In the genomic region with DNA sequence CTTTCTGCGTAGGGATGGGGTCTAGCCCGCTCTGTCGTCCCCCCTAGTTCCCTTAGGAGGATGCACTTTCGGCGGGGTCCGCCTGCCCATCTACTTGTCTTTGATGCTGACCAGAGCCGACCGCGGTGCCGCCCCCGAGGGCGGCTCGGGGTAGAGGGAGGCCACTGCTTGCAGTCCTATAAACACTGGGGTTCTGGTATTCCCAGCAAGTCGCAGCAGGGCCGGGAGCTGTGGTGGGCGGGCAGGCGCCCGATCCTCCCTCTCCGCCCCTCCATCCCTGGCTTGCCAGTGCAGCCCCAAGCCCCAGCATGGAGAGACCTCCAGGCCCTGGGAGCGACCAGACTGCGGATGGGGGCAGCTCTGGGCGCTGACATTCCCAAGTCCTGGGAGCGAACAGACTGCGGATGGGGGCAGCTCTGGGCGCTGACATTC, we compare ENCODE assay signal across 8 cellular contexts. TPM values are rescaled to one million over a fixed set of nuclear protein-coding genes. Genes with fewer than 3 reads are reported as not detected.
A peak's percentile ranks its signal among the peaks of the same experiment; 100 is the strongest.
DNase-seq lines count a peak whose midpoint lies in the region; ATAC-seq and TF ChIP-seq lines count a peak whose summit lies in the region.

No MANE protein-coding gene starts in this region.

- TF ChIP-seq POLR2A in ovary (IDR thresholded peaks at IDR 0.05): no peak

- H3K9me2 ChIP-seq in PC-9 (ENCODE audit: insufficient read depth): no peaks in the 10 kb centered on the region

- H3K27me3 ChIP-seq in PC-9 (ENCODE audit: insufficient read depth, low read depth) (no peaks in the 10 kb centered on the region), ovary (no peaks in the 10 kb centered on the region)

- H3K4me1 ChIP-seq in PC-9 (replicated peaks; ENCODE audit: insufficient read depth) (peaks cover 63% of the 10 kb centered on the region), ovary (ENCODE audit: insufficient read depth) (peaks cover 12% of the 10 kb centered on the region)

- H3K79me2 ChIP-seq in PC-9 (ENCODE audit: low read depth): peaks cover 62% of the 10 kb centered on the region

- H3F3A ChIP-seq in PC-9 (ENCODE audit: insufficient read depth, low read depth): peaks cover 27% of the 10 kb centered on the region

- H3K27ac ChIP-seq in PC-9 (peak overlapping the region; percentile 51), ovary (peak overlapping the region in 1 of 2 donors; percentile 66)

- POLR2A ChIA-PET in PC-9 (lab: Charles Lee; ENCODE audit: unreplicated experiment): interaction anchor here (0.6 to 1.0 kb wide), 3 partner anchors 10 to 538 kb away, joined by 3 to 10 read pairs (median 7); no protein-coding TSS in a partner anchor

- intact Hi-C loops in PC-9 (cut with micrococcal nuclease; ENCODE audit: unreplicated experiment): no loop called here
- intact Hi-C loops in ovary (cut with DNase I): no loop called here

- ATAC-seq in GM18498 (IDR thresholded peaks at IDR 0.05; ENCODE audit: unreplicated experiment) (no peak), GM19467 (IDR thresholded peaks at IDR 0.05; ENCODE audit: unreplicated experiment) (no peak), GM21619 (IDR thresholded peaks at IDR 0.05; ENCODE audit: unreplicated experiment) (no peak), GM19455 (IDR thresholded peaks at IDR 0.05; ENCODE audit: unreplicated experiment) (no peak)

- TF ChIP-seq CTCF in PC-9 (conservative IDR thresholded peaks at IDR 0.05) (no peak), epithelial cell of proximal tubule (conservative IDR thresholded peaks at IDR 0.05; ENCODE audit: low read depth, low read length) (no peak), ovary (IDR thresholded peaks at IDR 0.05) (no peak)

- CTCF ChIA-PET in PC-9 (lab: Charles Lee): interaction anchor here (0.6 kb wide), 1 partner anchor 10 kb away, joined by 4 read pairs; no protein-coding TSS in a partner anchor

- 0 to 5% (median 5%) methylated on average over 21 to 25 of the region's 25 CpGs for whole genome bisulfite sequencing in ovary, 3 donors

- peak overlapping the region; percentile 82 for H3K4me2 ChIP-seq in PC-9

- H3K36me3 ChIP-seq in PC-9 (ENCODE audit: low read depth) (peaks cover 32% of the 10 kb centered on the region), ovary (no peaks in the 10 kb centered on the region)

- H4K20me1 ChIP-seq in PC-9 (ENCODE audit: insufficient read depth): no peaks in the 10 kb centered on the region; the same call in 1 of the 2 replicates

- no peak for TF ChIP-seq EP300 in ovary (IDR thresholded peaks at IDR 0.05)

- H3K4me3 ChIP-seq in GM08714 (ENCODE audit: low read length): peak overlapping the region; percentile 73
- peak overlapping the region; percentile 71 for H3K4me3 ChIP-seq in PC-9
- peak overlapping the region; percentile 96 for H3K4me3 ChIP-seq in epithelial cell of proximal tubule (ENCODE audit: low read depth, low read length)
- H3K4me3 ChIP-seq in ovary: peak overlapping the region; percentile 94

- H2AFZ ChIP-seq in PC-9: no peak overlapping the region

- DNase-seq in PC-9: no peak
- DNase-seq in epithelial cell of proximal tubule (ENCODE audit: low read depth): no peak
- DNase-seq in ovary: no peak

- BruUV-seq in PC-9 (replicated peaks; lab: Mats Ljungman, UMichigan): no TSS peak

- no peaks in the 10 kb centered on the region for H3K9me3 ChIP-seq in PC-9 (ENCODE audit: insufficient read depth, low read depth)
- no peaks in the 10 kb centered on the region for H3K9me3 ChIP-seq in ovary

RNA-seq across cellular contexts. Expression of gene SEMA4B, which starts 0.8 kb away (rescaled TPM):
- total RNA-seq in PC-9 (2021): 63.6 and 70.7 TPM in 2 replicates
- 75.6 and 89.6 TPM in 2 replicates for total RNA-seq in epithelial cell of proximal tubule
- total RNA-seq in ovary: 10 to 100 TPM; 25.3 to 83.8 (median 51.0) TPM
- polyA plus RNA-seq in ovary: 10 to 100 TPM; 12.4 to 24.4 TPM

RNA-seq across cellular contexts. Expression of gene CIB1, which starts 31.8 kb away (rescaled TPM):
- total RNA-seq in PC-9 (2021) (113 and 127 TPM in 2 replicates), epithelial cell of proximal tubule (76.0 and 90.9 TPM in 2 replicates), ovary (10 to 100 TPM; 18.5 to 68.8 (median 45.0) TPM)
- polyA plus RNA-seq in ovary: 10 to 100 TPM; 40.2 to 53.6 TPM

RNA-seq across cellular contexts. Expression of gene GDPGP1, which starts 32.0 kb away (rescaled TPM):
- total RNA-seq in PC-9 (2021) (7.5 and 7.6 TPM in 2 replicates), epithelial cell of proximal tubule (9.9 and 22.3 TPM in 2 replicates), ovary (1 to 10 TPM; 2.5 to 9.3 (median 8.3) TPM)
- polyA plus RNA-seq in ovary: 1 to 10 TPM; 2.0 to 3.0 TPM

RNA-seq across cellular contexts. Expression of gene TTLL13, which starts 47.4 kb away (rescaled TPM):
- 0.93 and 0.96 TPM in 2 replicates for total RNA-seq in PC-9 (2021)
- not detected in 2 replicates for total RNA-seq in epithelial cell of proximal tubule
- under 1 TPM in 3 of 7 donors, not detected in 4; 0.10 to 0.15 (median 0.13) TPM for total RNA-seq in ovary
- under 1 TPM; 0.04 to 0.33 TPM for polyA plus RNA-seq in ovary
